8 cellular contexts compared by ENCODE assay signal in genomic region chr1:92994105-92994712, GRCh38. TPM values are rescaled to one million over a fixed set of nuclear protein-coding genes. Genes with fewer than 3 reads are reported as not detected.
DNase-seq lines count a peak whose midpoint lies in the region; ATAC-seq, FAIRE-seq and TF ChIP-seq lines count a peak whose summit lies in the region.

No MANE protein-coding gene starts in this region.

- no peak overlapping the region for H3K4ac ChIP-seq in H1 (replicated peaks; ENCODE audit: insufficient read length, low read depth, low read length)

- H3K27me3 ChIP-seq in H1 (replicated peaks in 1 of 4; ENCODE audit: control insufficient read depth in 3 of 4, extremely low read depth in 1 of 4, insufficient read depth in 3 of 4, low read length in 3 of 4), result no peaks in the 10 kb centered on the region

- TF ChIP-seq EP300 in H1 (IDR thresholded peaks at IDR 0.05; ENCODE audit: borderline replicate concordance in 1 of 2, low read depth in 2 of 2, low read length in 2 of 2), result no peak

- no peaks in the 10 kb centered on the region for H3K79me1 ChIP-seq in H1 (ENCODE audit: low read depth, low read length)

- H2BK120ac ChIP-seq in H1 (replicated peaks; ENCODE audit: low read depth, low read length), result no peak overlapping the region

- POLR2A ChIA-PET in activated CD4-positive, alpha-beta T cell treated with anti-CD3 and anti-CD28 coated beads, Interleukin-2, amount 10 ng/mL, durations not matched to agents 7 days and 5 days (lab: Charles Lee), result interaction anchor here (0.5 to 1.0 kb wide), 3 partner anchors 26 to 1594 kb away, joined by 3 to 4 read pairs (median 4); no protein-coding TSS in a partner anchor
- POLR2A ChIA-PET in H1 (lab: Charles Lee; ENCODE audit: partially characterized antibody), result interaction anchor here (1.2 to 1.5 kb wide), 6 partner anchors 33 to 162 kb away, joined by 3 to 8 read pairs (median 4); partner anchors contain the start of genes DIPK1A, MTF2 and RPL5

- H2AK5ac ChIP-seq in H1 (ENCODE audit: low read depth, low read length), result no peak overlapping the region

- no peak overlapping the region for H3K23ac ChIP-seq in H1 (ENCODE audit: insufficient read length)

- H3K23me2 ChIP-seq in H1 (ENCODE audit: low read depth, low read length), result no peaks in the 10 kb centered on the region

- H3K4me1 Mint-ChIP-seq in activated CD4-positive, alpha-beta T cell treated with anti-CD3 and anti-CD28 coated beads, Interleukin-2, amount 10 ng/mL, durations not matched to agents 7 days and 5 days, result peaks cover 56% of the 10 kb centered on the region
- H3K4me1 Mint-ChIP-seq in mesothelial cell of epicardium, result peaks cover 3% of the 10 kb centered on the region
- H3K4me1 Mint-ChIP-seq in stimulated activated effector memory CD8-positive, alpha-beta T cell treated with anti-CD3 and anti-CD28 coated beads, Interleukin-12 subunit alpha, Interleukin-12 subunit beta, amount 100 ng/mL, for 72 hours, result peaks cover 30% of the 10 kb centered on the region

- H2BK5ac ChIP-seq in H1 (ENCODE audit: low read depth, low read length), result no peak overlapping the region

- peak; percentile 91 for DNase-seq in CD1c-positive myeloid dendritic cell (ENCODE audit: extremely low spot score)
- DNase-seq in NCI-H526 treated with DMSO at 0.1 percent for 48 hours (lab: John Stamatoyannopoulos, UW), result peak; percentile 54
- peak; percentile 91 for DNase-seq in activated CD4-positive, alpha-beta T cell treated with anti-CD3 and anti-CD28 coated beads, Interleukin-2, amount 10 ng/mL, durations not matched to agents 7 days and 5 days
- no peak for DNase-seq in H1 (ENCODE audit: low read depth in 1 of 2, low spot score in 2 of 2)
- peak; percentile 54 to 55 for DNase-seq in mesothelial cell of epicardium (ENCODE audit: low spot score in 2 of 2, unreplicated experiment in 2 of 2)
- peak; percentile 59 to 75 for DNase-seq in stimulated activated effector memory CD8-positive, alpha-beta T cell treated with anti-CD3 and anti-CD28 coated beads, Interleukin-12 subunit alpha, Interleukin-12 subunit beta, amount 100 ng/mL, for 72 hours (ENCODE audit: low spot score in 2 of 2)

- peak; percentile 91 to 93 for TF ChIP-seq RAD21 in H1 (IDR thresholded peaks at IDR 0.05 in 1 of 2, conservative IDR thresholded peaks at IDR 0.05 in 1 of 2; ENCODE audit: low read depth in 2 of 2, low read length in 2 of 2)

- H3K14ac ChIP-seq in H1 (ENCODE audit: insufficient read length), result no peak overlapping the region

- H3K36me3 ChIP-seq in H1 (ENCODE audit: control insufficient read depth in 2 of 4, insufficient read depth in 4 of 4, low read length in 3 of 4), result no peaks in the 10 kb centered on the region

- H3K4me1 ChIP-seq in H1 (replicated peaks in 1 of 4; ENCODE audit: control insufficient read depth in 3 of 4, insufficient read depth in 4 of 4, low read length in 3 of 4), result no peaks in the 10 kb centered on the region

- no peak overlapping the region for H3K4me2 ChIP-seq in H1 (ENCODE audit: insufficient read depth in 1 of 2, low read depth in 2 of 2, low read length in 2 of 2)

- H3K36me3 Mint-ChIP-seq in activated CD4-positive, alpha-beta T cell treated with anti-CD3 and anti-CD28 coated beads, Interleukin-2, amount 10 ng/mL, durations not matched to agents 7 days and 5 days (ENCODE audit: low read depth), result peaks cover 9% of the 10 kb centered on the region
- no peaks in the 10 kb centered on the region for H3K36me3 Mint-ChIP-seq in mesothelial cell of epicardium
- H3K36me3 Mint-ChIP-seq in stimulated activated effector memory CD8-positive, alpha-beta T cell treated with anti-CD3 and anti-CD28 coated beads, Interleukin-12 subunit alpha, Interleukin-12 subunit beta, amount 100 ng/mL, for 72 hours, result no peaks in the 10 kb centered on the region

- H4K5ac ChIP-seq in H1 (ENCODE audit: insufficient read length, low read depth, low read length), result no peak overlapping the region

- no peak for TF ChIP-seq POLR2A in H1 (IDR thresholded peaks at IDR 0.05; ENCODE audit: control extremely low read depth in 1 of 2, low read depth in 2 of 2, low read length in 2 of 2)

- no peak overlapping the region for H3K4me3 ChIP-seq in H1 (ENCODE audit: extremely low read depth in 1 of 4, insufficient read depth in 2 of 4, low read depth in 3 of 4, low read length in 4 of 4)

- H4K8ac ChIP-seq in H1 (ENCODE audit: extremely low read depth, insufficient read depth, low read length), result no peak overlapping the region

- peaks cover 5% of the 10 kb centered on the region for H3K9me3 Mint-ChIP-seq in activated CD4-positive, alpha-beta T cell treated with anti-CD3 and anti-CD28 coated beads, Interleukin-2, amount 10 ng/mL, durations not matched to agents 7 days and 5 days
- no peaks in the 10 kb centered on the region for H3K9me3 Mint-ChIP-seq in mesothelial cell of epicardium
- H3K9me3 Mint-ChIP-seq in stimulated activated effector memory CD8-positive, alpha-beta T cell treated with anti-CD3 and anti-CD28 coated beads, Interleukin-12 subunit alpha, Interleukin-12 subunit beta, amount 100 ng/mL, for 72 hours, result no peaks in the 10 kb centered on the region

- no peak overlapping the region for H2BK12ac ChIP-seq in H1 (ENCODE audit: low read depth, low read length)

- FAIRE-seq in H1 (lab: Jason Lieb, UNC), result peak; percentile 84

- no peak overlapping the region for H2AFZ ChIP-seq in H1 (ENCODE audit: low read length)

- ATAC-seq in GM19025 (IDR thresholded peaks at IDR 0.05; ENCODE audit: low read depth, unreplicated experiment), result peak; percentile 80
- ATAC-seq in HG03565 (IDR thresholded peaks at IDR 0.05; ENCODE audit: unreplicated experiment), result peak; percentile 71
- ATAC-seq in stimulated activated effector memory CD8-positive, alpha-beta T cell treated with anti-CD3 and anti-CD28 coated beads, Interleukin-12 subunit alpha, Interleukin-12 subunit beta, amount 100 ng/mL, for 72 hours, result peak; percentile 86

- H3K27me3 Mint-ChIP-seq in activated CD4-positive, alpha-beta T cell treated with anti-CD3 and anti-CD28 coated beads, Interleukin-2, amount 10 ng/mL, durations not matched to agents 7 days and 5 days, result no peaks in the 10 kb centered on the region
- no peaks in the 10 kb centered on the region for H3K27me3 Mint-ChIP-seq in mesothelial cell of epicardium (ENCODE audit: low read depth)

- peak overlapping the region; percentile 39 for H3K27ac Mint-ChIP-seq in activated CD4-positive, alpha-beta T cell treated with anti-CD3 and anti-CD28 coated beads, Interleukin-2, amount 10 ng/mL, durations not matched to agents 7 days and 5 days
- H3K27ac Mint-ChIP-seq in mesothelial cell of epicardium, result no peak overlapping the region
- no peak overlapping the region for H3K27ac Mint-ChIP-seq in stimulated activated effector memory CD8-positive, alpha-beta T cell treated with anti-CD3 and anti-CD28 coated beads, Interleukin-12 subunit alpha, Interleukin-12 subunit beta, amount 100 ng/mL, for 72 hours

- H3K18ac ChIP-seq in H1 (ENCODE audit: extremely low read depth, low read length), result no peak overlapping the region

- H3K56ac ChIP-seq in H1 (replicated peaks; ENCODE audit: insufficient read length, low read depth, low read length), result no peak overlapping the region

- no peaks in the 10 kb centered on the region for H4K20me1 ChIP-seq in H1 (replicated peaks in 1 of 2; ENCODE audit: control insufficient read depth in 1 of 2, insufficient read depth in 2 of 2, low read length in 2 of 2)

- no peak overlapping the region for H2BK15ac ChIP-seq in H1 (ENCODE audit: low read length)

- no peak overlapping the region for H3K27ac ChIP-seq in H1 (ENCODE audit: low read depth, low read length)

- H3K4me3 Mint-ChIP-seq in activated CD4-positive, alpha-beta T cell treated with anti-CD3 and anti-CD28 coated beads, Interleukin-2, amount 10 ng/mL, durations not matched to agents 7 days and 5 days, result no peak overlapping the region
- H3K4me3 Mint-ChIP-seq in mesothelial cell of epicardium, result no peak overlapping the region
- H3K4me3 Mint-ChIP-seq in stimulated activated effector memory CD8-positive, alpha-beta T cell treated with anti-CD3 and anti-CD28 coated beads, Interleukin-12 subunit alpha, Interleukin-12 subunit beta, amount 100 ng/mL, for 72 hours, result no peak overlapping the region

- CTCF ChIA-PET in activated CD4-positive, alpha-beta T cell treated with anti-CD3 and anti-CD28 coated beads, Interleukin-2, amount 10 ng/mL, durations not matched to agents 7 days and 5 days (lab: Charles Lee), result interaction anchor here (0.5 to 3.8 kb wide), 36 partner anchors 10 to 940 kb away, joined by 3 to 80 read pairs (median 4); partner anchors contain the start of gene DIPK1A
- CTCF ChIA-PET in H1 (lab: Charles Lee; ENCODE audit: partially characterized antibody), result interaction anchor here (0.5 to 3.8 kb wide), 60 partner anchors 9 to 310 kb away, joined by 3 to 79 read pairs (median 6); partner anchors contain the start of gene DIPK1A

- H3K9me3 ChIP-seq in H1 (ENCODE audit: insufficient read depth in 2 of 2, low read depth in 1 of 2, low read length in 1 of 2), result no peaks in the 10 kb centered on the region

- H3K79me2 ChIP-seq in H1 (ENCODE audit: control insufficient read depth in 1 of 2, insufficient read depth in 2 of 2, low read length in 2 of 2), result no peaks in the 10 kb centered on the region

- TF ChIP-seq CTCF in H1 (IDR thresholded peaks at IDR 0.05; ENCODE audit: control extremely low read depth in 1 of 3, insufficient read depth in 1 of 3, low read depth in 1 of 3, low read length in 3 of 3) (peak in 2 of 3 experiments; percentile 80 to 88; a peak in 3 of 4 replicates), mesothelial cell of epicardium (IDR thresholded peaks at IDR 0.05; ENCODE audit: unreplicated experiment) (peak; percentile 88)

- WGBS in H1 (ENCODE audit: extremely low coverage in 1 of 2, insufficient coverage in 1 of 2, insufficient read length in 1 of 2, insufficient replicate concordance in 2 of 2, low coverage in 1 of 2, low lambda C conversion rate in 2 of 2, missing lambda C conversion rate in 1 of 2), 2 experiments, result 59% methylated on average over 5 of the region's 5 CpGs; no CpG with 5 or more reads in 1 of the 2 experiments

- no peak overlapping the region for H3K9ac ChIP-seq in H1 (replicated peaks in 1 of 4; ENCODE audit: extremely low read depth in 1 of 4, low read depth in 3 of 4, low read length in 3 of 4)

- H2BK20ac ChIP-seq in H1 (ENCODE audit: low read length), result no peak overlapping the region

- H4K91ac ChIP-seq in H1 (replicated peaks; ENCODE audit: insufficient read length, low read length), result no peak overlapping the region

RNA-seq across cellular contexts. Expression of gene DIPK1A, which starts 32.9 kb away (rescaled TPM):
- 10 to 100 TPM; 17.7 to 19.1 TPM for total RNA-seq in activated CD4-positive, alpha-beta T cell treated with anti-CD3 and anti-CD28 coated beads, Interleukin-2, amount 10 ng/mL, durations not matched to agents 7 days and 5 days
- 4.8 and 5.0 TPM in 2 replicates for total RNA-seq in H1 (2021; fragmentation: NEBNext Ultra II Directional; extraction: Animal tissue kit (Norgen Biotek cat#: 25700))
- polyA plus RNA-seq in H1 (2011; rRNA removed), result 1.2 and 2.5 TPM in 2 replicates
- polyA plus RNA-seq in H1 (2011; cell fraction: cytosol; rRNA removed), result 2.9 TPM
- 0.56 TPM for polyA plus RNA-seq in H1 (2011; cell fraction: nucleus; rRNA removed)
- 3.6 to 5.2 TPM (median 4.4 TPM) in 4 replicates for polyA plus RNA-seq in H1 (2012, experiment 1 of 2)
- polyA plus RNA-seq in H1 (2012, experiment 2 of 2), result 0.60 TPM
- polyA plus RNA-seq in H1 (2013, experiment 1 of 2), result 5.1 TPM
- 7.2 TPM for polyA plus RNA-seq in H1 (2013, experiment 2 of 2)
- polyA minus RNA-seq in H1 (2011; rRNA and poly(A)+ RNA removed), result 2.7 and 3.1 TPM in 2 replicates
- polyA minus RNA-seq in H1 (2011; cell fraction: cytosol; rRNA and poly(A)+ RNA removed), result 2.0 TPM
- 2.1 TPM for polyA minus RNA-seq in H1 (2011; cell fraction: nucleus; rRNA and poly(A)+ RNA removed)
- total RNA-seq in mesothelial cell of epicardium, result 11.8 to 13.8 TPM (median 12.3 TPM) in 3 replicates

Comparison
In these comparisons a context has a peak if more than half of its experiments do, and no peak if none do; other contexts are left out.
1. DNase-seq: peak in CD1c-positive myeloid dendritic cell (single experiment), NCI-H526 treated with DMSO at 0.1 percent for 48 hours (single experiment), activated CD4-positive, alpha-beta T cell treated with anti-CD3 and anti-CD28 coated beads, Interleukin-2, amount 10 ng/mL, durations not matched to agents 7 days and 5 days (single experiment), mesothelial cell of epicardium (2 of 2) and stimulated activated effector memory CD8-positive, alpha-beta T cell treated with anti-CD3 and anti-CD28 coated beads, Interleukin-12 subunit alpha, Interleukin-12 subunit beta, amount 100 ng/mL, for 72 hours (2 of 2); none in H1 (0 of 2).
2. Peak in every context shown above with its lines, with median percentiles within 50 percentile points of each other: ATAC-seq.